Comparison of ENCODE assay signal across 35 cellular contexts in genomic region chr9:126619336-126619919, GRCh38. TPM values are rescaled to one million over a fixed set of nuclear protein-coding genes. Genes with fewer than 3 reads are reported as not detected.
DNase-seq lines count a peak whose midpoint lies in the region; ATAC-seq, FAIRE-seq and TF ChIP-seq lines count a peak whose summit lies in the region.
"Had no signal": no experiment of that assay in that cellular context is flagged by ENCODE, and none has a peak within 500 bp of the region (broad histone marks: within the 10 kb centered on the region; RNA-seq: fewer than 3 reads in every experiment).

No MANE protein-coding gene starts in this region.

- no peak for FAIRE-seq in kidney (lab: Jason Lieb, UNC)
- FAIRE-seq: pancreas, small intestine had no signal

- no peak overlapping the region for H3K4me3 ChIP-seq in kidney (ENCODE audit: low read length in 2 of 2)
- H3K4me3 ChIP-seq: lower lobe of right lung, mucosa of descending colon, pancreas, upper lobe of right lung had no signal

- H3K4me1 Mint-ChIP-seq in activated CD4-positive, alpha-beta memory T cell treated with anti-CD3 and anti-CD28 coated beads for 36 hours (ENCODE audit: low read depth), result peaks cover 14% of the 10 kb centered on the region
- H3K4me1 Mint-ChIP-seq in activated CD4-positive, alpha-beta memory T cell treated with anti-CD3 and anti-CD28 coated beads, Interleukin-2, amount 10 ng/mL, durations not matched to agents 7 days and 5 days, result peaks cover 8% of the 10 kb centered on the region
- H3K4me1 Mint-ChIP-seq in chondrocyte (ENCODE audit: low read depth), result peaks cover 5% of the 10 kb centered on the region

- no peaks in the 10 kb centered on the region for H3K36me3 Mint-ChIP-seq in activated CD4-positive, alpha-beta memory T cell treated with anti-CD3 and anti-CD28 coated beads for 36 hours
- peaks cover 3% of the 10 kb centered on the region for H3K36me3 Mint-ChIP-seq in activated CD4-positive, alpha-beta memory T cell treated with anti-CD3 and anti-CD28 coated beads, Interleukin-2, amount 10 ng/mL, durations not matched to agents 7 days and 5 days (ENCODE audit: low read depth)
- peaks cover 2% of the 10 kb centered on the region for H3K36me3 Mint-ChIP-seq in chondrocyte (ENCODE audit: low read depth)
- H3K36me3 Mint-ChIP-seq: activated naive CD4-positive, alpha-beta T cell treated with anti-CD3 and anti-CD28 coated beads, Interleukin-2, amount 50 U/mL, for 72 hours; natural killer cell treated with Interleukin-12 subunit alpha and Interleukin-12 subunit beta and Interleukin-15 and Interleukin-18, amount 100 ng/mL, for 72 hours had no signal

- no peak for ATAC-seq in HG02610 (IDR thresholded peaks at IDR 0.05; ENCODE audit: unreplicated experiment)
- ATAC-seq: activated CD4-positive, CD25-positive, alpha-beta regulatory T cell treated with anti-CD3 and anti-CD28 coated beads, Interleukin-2, amount 50 U/mL, for 24 hours; activated naive CD4-positive, alpha-beta T cell treated with anti-CD3 and anti-CD28 coated beads, Interleukin-2, amount 50 U/mL, for 72 hours; effector memory CD8-positive, alpha-beta T cell; lower lobe of right lung; mucosa of descending colon; natural killer cell treated with Interleukin-12 subunit alpha and Interleukin-12 subunit beta and Interleukin-15 and Interleukin-18, amount 100 ng/mL, for 72 hours; pancreas; Right ventricle myocardium inferior; stimulated activated naive B cell treated with anti-CD40 and anti-IgM and Interleukin-4, amounts not matched to agents 10 μg/mL and 1 μg/mL and 100 μg/mL, for 72 hours; upper lobe of right lung had no signal

- intact Hi-C loops in activated CD4-positive, alpha-beta memory T cell treated with anti-CD3 and anti-CD28 coated beads for 36 hours (cut with micrococcal nuclease), result loop anchor here (5.0 to 10.0 kb wide), 2 partner anchors 58 to 165 kb away; no protein-coding TSS in a partner anchor
- intact Hi-C loops in kidney (cut with DNase I), result loop anchor here (10.0 kb wide), 1 partner anchor 165 kb away; no protein-coding TSS in a partner anchor

- no peaks in the 10 kb centered on the region for H3K36me3 ChIP-seq in kidney (ENCODE audit: control insufficient read depth in 1 of 2, insufficient read depth in 2 of 2, low read length in 2 of 2)
- H3K36me3 ChIP-seq: lower lobe of right lung, pancreas, upper lobe of right lung had no signal

- no peaks in the 10 kb centered on the region for H3K9me3 ChIP-seq in kidney (ENCODE audit: control insufficient read depth in 1 of 2, low read length in 2 of 2)
- H3K9me3 ChIP-seq: lower lobe of right lung, mucosa of descending colon, pancreas, SK-N-SH, upper lobe of right lung had no signal

- H3K4me3 Mint-ChIP-seq in activated CD4-positive, alpha-beta memory T cell treated with anti-CD3 and anti-CD28 coated beads for 36 hours, result peak overlapping the region; percentile 12
- no peak overlapping the region for H3K4me3 Mint-ChIP-seq in activated CD4-positive, alpha-beta memory T cell treated with anti-CD3 and anti-CD28 coated beads, Interleukin-2, amount 10 ng/mL, durations not matched to agents 7 days and 5 days
- no peak overlapping the region for H3K4me3 Mint-ChIP-seq in chondrocyte (ENCODE audit: unreplicated experiment)
- H3K4me3 Mint-ChIP-seq: effector memory CD8-positive, alpha-beta T cell; natural killer cell treated with Interleukin-12 subunit alpha and Interleukin-12 subunit beta and Interleukin-15 and Interleukin-18, amount 100 ng/mL, for 72 hours; stimulated activated naive B cell treated with anti-CD40 and anti-IgM and Interleukin-4, amounts not matched to agents 10 μg/mL and 1 μg/mL and 100 μg/mL, for 72 hours; T-helper 1 cell treated with Interleukin-12 subunit alpha and Interleukin-12 subunit beta and Interleukin-4 antibody, amounts not matched to agents 30 μg/mL and 1 μg/mL, for 36 hours had no signal

- H3K27ac Mint-ChIP-seq in activated CD4-positive, alpha-beta memory T cell treated with anti-CD3 and anti-CD28 coated beads for 36 hours, result no peak overlapping the region
- H3K27ac Mint-ChIP-seq in activated CD4-positive, alpha-beta memory T cell treated with anti-CD3 and anti-CD28 coated beads, Interleukin-2, amount 10 ng/mL, durations not matched to agents 7 days and 5 days, result no peak overlapping the region
- no peak overlapping the region for H3K27ac Mint-ChIP-seq in chondrocyte (ENCODE audit: unreplicated experiment)
- H3K27ac Mint-ChIP-seq: activated naive CD4-positive, alpha-beta T cell treated with anti-CD3 and anti-CD28 coated beads, Interleukin-2, amount 50 U/mL, for 72 hours; activated T-helper 2 cell treated with anti-CD3 and anti-CD28 coated beads, Interferon-gamma antibody, Interleukin-2, Interleukin-4, amounts not matched to agents 10 μg/mL and 5 μg/mL and 100 μg/mL, durations not matched to agents 14 hours and 24 hours and 36 hours; effector memory CD8-positive, alpha-beta T cell; natural killer cell treated with Interleukin-12 subunit alpha and Interleukin-12 subunit beta and Interleukin-15 and Interleukin-18, amount 100 ng/mL, for 72 hours; stimulated activated naive B cell treated with anti-CD40 and anti-IgM and Interleukin-4, amounts not matched to agents 10 μg/mL and 1 μg/mL and 100 μg/mL, for 72 hours; T-helper 1 cell treated with Interleukin-12 subunit alpha and Interleukin-12 subunit beta and Interleukin-4 antibody, amounts not matched to agents 30 μg/mL and 1 μg/mL, for 36 hours had no signal

- H3K9ac ChIP-seq in kidney (ENCODE audit: low read length in 2 of 2), result no peak overlapping the region
- H3K9ac ChIP-seq: SK-N-SH had no signal

- H3K9me3 Mint-ChIP-seq in activated CD4-positive, alpha-beta memory T cell treated with anti-CD3 and anti-CD28 coated beads for 36 hours, result no peaks in the 10 kb centered on the region
- H3K9me3 Mint-ChIP-seq in activated CD4-positive, alpha-beta memory T cell treated with anti-CD3 and anti-CD28 coated beads, Interleukin-2, amount 10 ng/mL, durations not matched to agents 7 days and 5 days, result no peaks in the 10 kb centered on the region
- no peaks in the 10 kb centered on the region for H3K9me3 Mint-ChIP-seq in chondrocyte (ENCODE audit: low read depth)
- H3K9me3 Mint-ChIP-seq: activated naive CD4-positive, alpha-beta T cell treated with anti-CD3 and anti-CD28 coated beads, Interleukin-2, amount 50 U/mL, for 72 hours; activated T-helper 2 cell treated with anti-CD3 and anti-CD28 coated beads, Interferon-gamma antibody, Interleukin-2, Interleukin-4, amounts not matched to agents 10 μg/mL and 5 μg/mL and 100 μg/mL, durations not matched to agents 14 hours and 24 hours and 36 hours; effector memory CD8-positive, alpha-beta T cell; natural killer cell treated with Interleukin-12 subunit alpha and Interleukin-12 subunit beta and Interleukin-15 and Interleukin-18, amount 100 ng/mL, for 72 hours; stimulated activated naive B cell treated with anti-CD40 and anti-IgM and Interleukin-4, amounts not matched to agents 10 μg/mL and 1 μg/mL and 100 μg/mL, for 72 hours; T-helper 1 cell treated with Interleukin-12 subunit alpha and Interleukin-12 subunit beta and Interleukin-4 antibody, amounts not matched to agents 30 μg/mL and 1 μg/mL, for 36 hours had no signal

- CTCF ChIA-PET in activated CD4-positive, alpha-beta memory T cell treated with anti-CD3 and anti-CD28 coated beads for 36 hours (lab: Charles Lee), result interaction anchor here (1.2 to 1.5 kb wide), 3 partner anchors 71 to 162 kb away, joined by 3 to 4 read pairs (median 4); no protein-coding TSS in a partner anchor
- CTCF ChIA-PET in activated CD4-positive, alpha-beta memory T cell treated with anti-CD3 and anti-CD28 coated beads, Interleukin-2, amount 10 ng/mL, durations not matched to agents 7 days and 5 days (lab: Charles Lee), result no interaction called here

- no peak overlapping the region for H3K27ac ChIP-seq in kidney (ENCODE audit: low read depth in 2 of 2, low read length in 2 of 2)
- H3K27ac ChIP-seq: 22Rv1, lower lobe of right lung, pancreas, upper lobe of right lung had no signal

- POLR2A ChIA-PET in activated CD4-positive, alpha-beta memory T cell treated with anti-CD3 and anti-CD28 coated beads for 36 hours (lab: Charles Lee), result no interaction called here
- POLR2A ChIA-PET in activated CD4-positive, alpha-beta memory T cell treated with anti-CD3 and anti-CD28 coated beads, Interleukin-2, amount 10 ng/mL, durations not matched to agents 7 days and 5 days (lab: Charles Lee), result no interaction called here

- H3K27me3 Mint-ChIP-seq in activated CD4-positive, alpha-beta memory T cell treated with anti-CD3 and anti-CD28 coated beads for 36 hours, result peaks cover 75% of the 10 kb centered on the region
- H3K27me3 Mint-ChIP-seq in activated CD4-positive, alpha-beta memory T cell treated with anti-CD3 and anti-CD28 coated beads, Interleukin-2, amount 10 ng/mL, durations not matched to agents 7 days and 5 days, result peaks cover 87% of the 10 kb centered on the region
- H3K27me3 Mint-ChIP-seq in chondrocyte (ENCODE audit: low read depth), result peaks cover 83% of the 10 kb centered on the region

- no peak for TF ChIP-seq CTCF in chondrocyte (IDR thresholded peaks at IDR 0.05)
- TF ChIP-seq CTCF in kidney (IDR thresholded peaks at IDR 0.05; ENCODE audit: borderline replicate concordance, extremely low read depth, insufficient read depth), result no peak

- no peak for DNase-seq in activated CD4-positive, alpha-beta memory T cell treated with anti-CD3 and anti-CD28 coated beads for 36 hours
- no peak for DNase-seq in activated CD4-positive, alpha-beta memory T cell treated with anti-CD3 and anti-CD28 coated beads, Interleukin-2, amount 10 ng/mL, durations not matched to agents 7 days and 5 days
- DNase-seq in chondrocyte (ENCODE audit: low spot score) (peak; percentile 59), kidney (peak; percentile 55), retina (peak; percentile 44), NCI-H128 (lab: John Stamatoyannopoulos, UW; ENCODE audit: unreplicated experiment) (no peak), T-helper 9 cell (no peak)
- DNase-seq: activated CD4-positive, alpha-beta T cell treated with anti-CD3 and anti-CD28 coated beads, Interleukin-2, amount 50 U/mL, for 48 hours; amygdala; C1 segment of cervical spinal cord; COR-L47; DMS79 treated with DMSO at 0.1 percent for 48 hours; effector memory CD8-positive, alpha-beta T cell; GF-D8; IMR-90; lower lobe of right lung; mucosa of descending colon; MV-4-11; NCI-H146; NCI-H446; NCI-H748 treated with DMSO at 0.1 percent for 48 hours; small intestine; stimulated activated naive B cell treated with anti-CD40 and anti-IgM and Interleukin-4, amounts not matched to agents 10 μg/mL and 1 μg/mL and 100 μg/mL, for 72 hours; upper lobe of right lung had no signal

- H3K4me1 ChIP-seq in kidney (ENCODE audit: control insufficient read depth in 1 of 2, insufficient read depth in 1 of 2, low read depth in 1 of 2, low read length in 2 of 2), result peaks cover 0 to 2% of the 10 kb centered on the region in 2 donors
- H3K4me1 ChIP-seq: pancreas had no signal

RNA-seq across cellular contexts. Expression of gene LMX1B, which starts 5.7 kb away (rescaled TPM):
- total RNA-seq in activated CD4-positive, alpha-beta memory T cell treated with anti-CD3 and anti-CD28 coated beads for 36 hours, result not detected
- total RNA-seq in activated CD4-positive, alpha-beta memory T cell treated with anti-CD3 and anti-CD28 coated beads, Interleukin-2, amount 10 ng/mL, durations not matched to agents 7 days and 5 days, result not detected
- total RNA-seq in chondrocyte (0.17 TPM in 1 of 3 replicates, not detected in the others), kidney (0.57 TPM)
- polyA plus RNA-seq in kidney (ENCODE audit: insufficient read depth, low read depth, low replicate concordance), result 2.6 TPM
- total RNA-seq: activated naive CD4-positive, alpha-beta T cell treated with anti-CD3 and anti-CD28 coated beads, Interleukin-2, amount 50 U/mL, for 72 hours; activated T-helper 2 cell treated with anti-CD3 and anti-CD28 coated beads, Interferon-gamma antibody, Interleukin-2, Interleukin-4, amounts not matched to agents 10 μg/mL and 5 μg/mL and 100 μg/mL, durations not matched to agents 14 hours and 24 hours and 36 hours; IMR-90; LHCN-M2; natural killer cell treated with Interleukin-12 subunit alpha and Interleukin-12 subunit beta and Interleukin-15 and Interleukin-18, amount 100 ng/mL, for 72 hours had no signal
- polyA plus RNA-seq: IMR-90, SK-N-SH had no signal

Comparison
In these comparisons a context has a peak if more than half of its experiments do, and no peak if none do; other contexts are left out.
1. DNase-seq: peak in chondrocyte (single experiment), kidney (single experiment) and retina (single experiment); none in activated CD4-positive, alpha-beta memory T cell treated with anti-CD3 and anti-CD28 coated beads for 36 hours (single experiment), activated CD4-positive, alpha-beta memory T cell treated with anti-CD3 and anti-CD28 coated beads, Interleukin-2, amount 10 ng/mL, durations not matched to agents 7 days and 5 days (single experiment), NCI-H128 (single experiment) and T-helper 9 cell (single experiment).